ENCODE assay signal across 10 cellular contexts in genomic region chr13:102772042-102772425, GRCh38. TPM values are rescaled to one million over a fixed set of nuclear protein-coding genes. Genes with fewer than 3 reads are reported as not detected.
DNase-seq lines count a peak whose midpoint lies in the region; ATAC-seq and TF ChIP-seq lines count a peak whose summit lies in the region.
"Had no signal": no experiment of that assay in that cellular context is flagged by ENCODE, and none has a peak within 500 bp of the region (broad histone marks: within the 10 kb centered on the region; RNA-seq: fewer than 3 reads in every experiment).

No MANE protein-coding gene starts in this region.

- no peak for ATAC-seq in stimulated activated naive CD8-positive, alpha-beta T cell treated with anti-CD3 and anti-CD28 coated beads, Interleukin-15, Interleukin-2, amounts not matched to agents 100 U/mL and 50 U/mL, for 24 hours
- ATAC-seq in effector memory CD8-positive, alpha-beta T cell (replicated peaks): no peak
- no peak for ATAC-seq in GM18502 (IDR thresholded peaks at IDR 0.05; ENCODE audit: poor library complexity, unreplicated experiment)

- H3K27ac Mint-ChIP-seq in stimulated activated naive CD8-positive, alpha-beta T cell treated with anti-CD3 and anti-CD28 coated beads, Interleukin-15, Interleukin-2, amounts not matched to agents 100 ng/mL and 50 ng/mL, for 24 hours: peak overlapping the region; percentile 90
- H3K27ac Mint-ChIP-seq in effector memory CD8-positive, alpha-beta T cell: no peak overlapping the region

- H3K27me3 Mint-ChIP-seq in stimulated activated naive CD8-positive, alpha-beta T cell treated with anti-CD3 and anti-CD28 coated beads, Interleukin-15, Interleukin-2, amounts not matched to agents 100 ng/mL and 50 ng/mL, for 24 hours: no peaks in the 10 kb centered on the region
- H3K27me3 Mint-ChIP-seq in effector memory CD8-positive, alpha-beta T cell: no peaks in the 10 kb centered on the region

- no peak for TF ChIP-seq CTCF in prostate gland (IDR thresholded peaks at IDR 0.05)

- H3K36me3 ChIP-seq in SJSA1 (peaks cover 51% of the 10 kb centered on the region), prostate gland (no peaks in the 10 kb centered on the region)

- H3K27ac ChIP-seq in SJSA1 (no peak overlapping the region), prostate gland (no peak overlapping the region)

- peak overlapping the region; percentile 91 for H3K4me3 Mint-ChIP-seq in stimulated activated naive CD8-positive, alpha-beta T cell treated with anti-CD3 and anti-CD28 coated beads, Interleukin-15, Interleukin-2, amounts not matched to agents 100 ng/mL and 50 ng/mL, for 24 hours
- H3K4me3 Mint-ChIP-seq in effector memory CD8-positive, alpha-beta T cell: peak overlapping the region; percentile 83 to 92

- DNase-seq in stimulated activated naive CD8-positive, alpha-beta T cell treated with anti-CD3 and anti-CD28 coated beads, Interleukin-15, Interleukin-2, amounts not matched to agents 100 U/mL and 50 U/mL, for 24 hours: no peak
- DNase-seq in SJSA1 (ENCODE audit: low read depth in 1 of 2, low spot score in 2 of 2): no peak
- no peak for DNase-seq in effector memory CD8-positive, alpha-beta T cell
- no peak for DNase-seq in stimulated activated naive CD4-positive, alpha-beta T cell treated with Interleukin-2 at 50 U/mL for 16 hours (lab: John Stamatoyannopoulos, UW)
- no peak for DNase-seq in AG08396 (ENCODE audit: low spot score)
- DNase-seq in prostate gland (ENCODE audit: low spot score): no peak
- DNase-seq: activated CD4-positive, alpha-beta T cell treated with anti-CD3 and anti-CD28 coated beads for 4 hours; RPMI8226 had no signal

- peaks cover 3% of the 10 kb centered on the region; the same call in 1 of the 2 replicates for H3K9me3 ChIP-seq in SJSA1 (replicated peaks)
- no peaks in the 10 kb centered on the region for H3K9me3 ChIP-seq in prostate gland

- TF ChIP-seq POLR2A in prostate gland (IDR thresholded peaks at IDR 0.05): no peak

- H3K4me1 ChIP-seq in SJSA1 (replicated peaks): peaks cover 41% of the 10 kb centered on the region
- H3K4me1 ChIP-seq in prostate gland (replicated peaks): no peaks in the 10 kb centered on the region

- H3K4me1 Mint-ChIP-seq in stimulated activated naive CD8-positive, alpha-beta T cell treated with anti-CD3 and anti-CD28 coated beads, Interleukin-15, Interleukin-2, amounts not matched to agents 100 ng/mL and 50 ng/mL, for 24 hours (ENCODE audit: low read depth): peaks cover 52% of the 10 kb centered on the region
- peaks cover 18 to 19% of the 10 kb centered on the region in 2 donors for H3K4me1 Mint-ChIP-seq in effector memory CD8-positive, alpha-beta T cell (ENCODE audit: low read depth in 2 of 2)

- H3K36me3 Mint-ChIP-seq in stimulated activated naive CD8-positive, alpha-beta T cell treated with anti-CD3 and anti-CD28 coated beads, Interleukin-15, Interleukin-2, amounts not matched to agents 100 ng/mL and 50 ng/mL, for 24 hours (ENCODE audit: low read depth): peaks cover 30% of the 10 kb centered on the region
- H3K36me3 Mint-ChIP-seq in effector memory CD8-positive, alpha-beta T cell (ENCODE audit: insufficient read depth): peaks cover 27% of the 10 kb centered on the region

- intact Hi-C loops in prostate gland (cut with DNase I): loop anchor here (2.0 to 5.0 kb wide), 2 partner anchors 75 to 175 kb away; partner anchors contain the start of genes ERCC5 and TPP2

- 95% methylated on average over 16 of the region's 16 CpGs for WGBS in prostate gland

- peak overlapping the region; percentile 73 for H3K4me3 ChIP-seq in SJSA1
- no peak overlapping the region for H3K4me3 ChIP-seq in prostate gland

- H3K9me3 Mint-ChIP-seq in stimulated activated naive CD8-positive, alpha-beta T cell treated with anti-CD3 and anti-CD28 coated beads, Interleukin-15, Interleukin-2, amounts not matched to agents 100 ng/mL and 50 ng/mL, for 24 hours: no peaks in the 10 kb centered on the region
- H3K9me3 Mint-ChIP-seq in effector memory CD8-positive, alpha-beta T cell: no peaks in the 10 kb centered on the region

- no peaks in the 10 kb centered on the region for H3K27me3 ChIP-seq in SJSA1 (replicated peaks)
- H3K27me3 ChIP-seq in prostate gland (replicated peaks; ENCODE audit: insufficient read depth): no peaks in the 10 kb centered on the region

RNA-seq across cellular contexts. Expression of gene TEX30, which starts 1.6 kb away (rescaled TPM):
- 149 and 166 TPM in 2 replicates for total RNA-seq in SJSA1 (2014; rRNA removed; shearing (Covaris generic))
- total RNA-seq in prostate gland: 10 to 100 TPM in 1 of 2 donors, 1 to 10 TPM in 1; 3.6 to 22.2 TPM

RNA-seq across cellular contexts. Expression of gene POGLUT2, which starts 26.7 kb away (rescaled TPM):
- 66.2 and 115 TPM in 2 replicates for total RNA-seq in SJSA1 (2014; rRNA removed; shearing (Covaris generic))
- total RNA-seq in prostate gland: 1 to 10 TPM; 3.9 to 4.0 TPM

RNA-seq across cellular contexts. Expression of gene BIVM, which starts 26.9 kb away (rescaled TPM):
- total RNA-seq in SJSA1 (2014; rRNA removed; shearing (Covaris generic)): 22.3 and 64.9 TPM in 2 replicates
- 10 to 100 TPM; 16.2 to 22.0 TPM for total RNA-seq in prostate gland

Comparison
In these comparisons a context has a peak if more than half of its experiments do, and no peak if none do; other contexts are left out.
1. RNA of gene POGLUT2, which starts 26.7 kb away (total RNA-seq): 66.2 to 115 TPM in SJSA1; 3.9 to 4.0 TPM in prostate gland; every median in the first group is over 10 times any median in the second.